In the genomic region with DNA sequence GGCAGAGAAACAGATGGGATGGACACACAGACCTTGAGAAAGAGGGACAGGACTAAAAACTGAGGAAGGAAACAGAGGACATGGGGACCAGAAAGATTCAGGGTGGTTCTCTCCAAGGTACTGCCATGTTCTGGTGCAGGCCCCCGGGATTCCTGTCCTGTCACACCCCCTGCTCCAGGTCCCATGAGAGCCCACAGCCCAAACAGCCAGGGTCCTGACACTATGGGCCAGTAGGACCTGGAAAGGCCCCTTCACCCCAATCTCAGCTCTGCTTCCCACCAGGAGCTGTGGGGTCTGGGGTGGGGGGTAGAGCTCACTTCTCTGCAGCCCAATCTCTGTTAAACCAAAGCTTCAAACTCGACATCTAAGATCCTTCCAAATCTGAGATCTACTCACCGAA, we compare ENCODE assay signal across 23 cellular contexts. TPM values are rescaled to one million over a fixed set of nuclear protein-coding genes. Genes with fewer than 3 reads are reported as not detected.
DNase-seq lines count a peak whose midpoint lies in the region; ATAC-seq and TF ChIP-seq lines count a peak whose summit lies in the region.
"Had no signal": no experiment of that assay in that cellular context is flagged by ENCODE, and none has a peak within 500 bp of the region (broad histone marks: within the 10 kb centered on the region; RNA-seq: fewer than 3 reads in every experiment).

No MANE protein-coding gene starts in this region.

- H3K4me3 Mint-ChIP-seq in natural killer cell treated with Interleukin-12 subunit alpha and Interleukin-12 subunit beta and Interleukin-15 and Interleukin-18, amount 100 ng/mL, for 72 hours, result no peak overlapping the region
- no peak overlapping the region for H3K4me3 Mint-ChIP-seq in natural killer cell
- H3K4me3 Mint-ChIP-seq in memory B cell, result no peak overlapping the region
- H3K4me3 Mint-ChIP-seq: B cell; CD8-positive, alpha-beta memory T cell; HFFc6 had no signal

- H3K27me3 ChIP-seq in upper lobe of right lung (no peaks in the 10 kb centered on the region), MG63 (no peaks in the 10 kb centered on the region)
- H3K27me3 ChIP-seq: SJCRH30 had no signal

- H3K4me1 Mint-ChIP-seq in natural killer cell treated with Interleukin-12 subunit alpha and Interleukin-12 subunit beta and Interleukin-15 and Interleukin-18, amount 100 ng/mL, for 72 hours (ENCODE audit: low read depth in 2 of 2), result peaks cover 0 to 12% of the 10 kb centered on the region in 2 donors
- H3K4me1 Mint-ChIP-seq in natural killer cell (peaks cover 4 to 6% of the 10 kb centered on the region in 2 donors), memory B cell (peaks cover 3% of the 10 kb centered on the region)

- peak overlapping the region; percentile 10 for H3K27ac ChIP-seq in RWPE1
- H3K27ac ChIP-seq in upper lobe of right lung, result no peak overlapping the region
- H3K27ac ChIP-seq: C4-2B, SJCRH30 had no signal

- no peak overlapping the region for H3K4me3 ChIP-seq in upper lobe of right lung
- no peak overlapping the region for H3K4me3 ChIP-seq in MG63
- H3K4me3 ChIP-seq: SJCRH30 had no signal

- CTCF ChIA-PET in RWPE1 (lab: Yijun Ruan, JAX), result interaction anchor here (0.5 to 1.0 kb wide), 4 partner anchors 20 to 188 kb away, joined by 3 to 4 read pairs (median 3); no protein-coding TSS in a partner anchor

- DNase-seq in natural killer cell treated with Interleukin-12 subunit alpha and Interleukin-12 subunit beta and Interleukin-15 and Interleukin-18, amount 100 ng/mL, for 72 hours (ENCODE audit: low spot score), result peak; percentile 35
- DNase-seq in natural killer cell (no peak), RWPE1 (ENCODE audit: low spot score) (no peak), memory B cell (ENCODE audit: low spot score in 2 of 2) (no peak), upper lobe of right lung (peak; percentile 53), MG63 (no peak)
- DNase-seq: CD8-positive, alpha-beta memory T cell; DMS 273 treated with DMSO at 0.1 percent for 48 hours; DMS79 treated with DMSO at 0.1 percent for 48 hours; GF-D8; HFFc6; NCI-H1092; NCI-H1417 treated with DMSO at 0.1 percent for 48 hours; NCI-H1694 treated with DMSO at 0.1 percent for 48 hours; NCI-H2081; NCI-H226; NCI-H510A; NCI-H774; SJCRH30 had no signal

- H3K36me3 ChIP-seq in upper lobe of right lung (peaks cover 85% of the 10 kb centered on the region), MG63 (peaks cover 16% of the 10 kb centered on the region)

- no peaks in the 10 kb centered on the region for H3K9me3 Mint-ChIP-seq in natural killer cell treated with Interleukin-12 subunit alpha and Interleukin-12 subunit beta and Interleukin-15 and Interleukin-18, amount 100 ng/mL, for 72 hours
- H3K9me3 Mint-ChIP-seq in natural killer cell (no peaks in the 10 kb centered on the region), memory B cell (no peaks in the 10 kb centered on the region)
- H3K9me3 Mint-ChIP-seq: CD8-positive, alpha-beta memory T cell; HFFc6 had no signal

- no peaks in the 10 kb centered on the region for H3K27me3 Mint-ChIP-seq in natural killer cell treated with Interleukin-12 subunit alpha and Interleukin-12 subunit beta and Interleukin-15 and Interleukin-18, amount 100 ng/mL, for 72 hours
- H3K27me3 Mint-ChIP-seq in natural killer cell (ENCODE audit: low read depth in 2 of 2) (no peaks in the 10 kb centered on the region), memory B cell (no peaks in the 10 kb centered on the region)
- H3K27me3 Mint-ChIP-seq: B cell; CD8-positive, alpha-beta memory T cell had no signal

- no peak for ATAC-seq in natural killer cell treated with Interleukin-12 subunit alpha and Interleukin-12 subunit beta and Interleukin-15 and Interleukin-18, amount 100 ng/mL, for 72 hours
- ATAC-seq in natural killer cell (no peak), memory B cell (ENCODE audit: low read depth) (no peak), upper lobe of right lung (no peak), HG02642 (IDR thresholded peaks at IDR 0.05; ENCODE audit: poor library complexity, unreplicated experiment) (no peak), GM19035 (IDR thresholded peaks at IDR 0.05; ENCODE audit: unreplicated experiment) (no peak)

- no peaks in the 10 kb centered on the region for H3K4me1 ChIP-seq in upper lobe of right lung
- H3K4me1 ChIP-seq: SJCRH30 had no signal

- H3K9me3 ChIP-seq in upper lobe of right lung (no peaks in the 10 kb centered on the region), MG63 (no peaks in the 10 kb centered on the region)
- H3K9me3 ChIP-seq: SJCRH30 had no signal

- H3K36me3 Mint-ChIP-seq in natural killer cell treated with Interleukin-12 subunit alpha and Interleukin-12 subunit beta and Interleukin-15 and Interleukin-18, amount 100 ng/mL, for 72 hours, result peaks cover 5% of the 10 kb centered on the region
- H3K36me3 Mint-ChIP-seq in natural killer cell, result peaks cover 7% of the 10 kb centered on the region
- peaks cover 11% of the 10 kb centered on the region for H3K36me3 Mint-ChIP-seq in memory B cell

- TF ChIP-seq CTCF in natural killer cell (IDR thresholded peaks at IDR 0.05), result no peak
- TF ChIP-seq CTCF in RWPE1 (conservative IDR thresholded peaks at IDR 0.05; ENCODE audit: low read depth), result no peak
- TF ChIP-seq CTCF in upper lobe of right lung (IDR thresholded peaks at IDR 0.05), result no peak

- no peak overlapping the region for H3K27ac Mint-ChIP-seq in natural killer cell treated with Interleukin-12 subunit alpha and Interleukin-12 subunit beta and Interleukin-15 and Interleukin-18, amount 100 ng/mL, for 72 hours
- peak overlapping the region in 1 of 2 donors; percentile 75 for H3K27ac Mint-ChIP-seq in natural killer cell
- H3K27ac Mint-ChIP-seq in memory B cell, result peak overlapping the region; percentile 81
- H3K27ac Mint-ChIP-seq: B cell, HFFc6 had no signal

- intact Hi-C loops in natural killer cell (cut with micrococcal nuclease), result no loop called here
- intact Hi-C loops in upper lobe of right lung (cut with DNase I), result loop anchor here (10.0 kb wide), 1 partner anchor 68 kb away; no protein-coding TSS in a partner anchor

- POLR2A ChIA-PET in RWPE1 (lab: Yijun Ruan, JAX; ENCODE audit: low non-redundant PET), result no interaction called here

RNA-seq across cellular contexts. Expression of a gene that starts 21.2 kb away (rescaled TPM):
- 100 to 1,000 TPM; 141 to 159 TPM for total RNA-seq in natural killer cell treated with Interleukin-12 subunit alpha and Interleukin-12 subunit beta and Interleukin-15 and Interleukin-18, amount 100 ng/mL, for 72 hours
- total RNA-seq in natural killer cell, result 10 to 100 TPM; 54.0 to 82.0 (median 62.7) TPM
- total RNA-seq in upper lobe of right lung, result 117 TPM
- 189 and 204 TPM in 2 replicates for total RNA-seq in MG63 (2014; rRNA removed; shearing (Covaris generic); ENCODE audit: low replicate concordance)

Comparison
In these comparisons a context has a peak if more than half of its experiments do, and no peak if none do; other contexts are left out.
1. DNase-seq: peak in natural killer cell treated with Interleukin-12 subunit alpha and Interleukin-12 subunit beta and Interleukin-15 and Interleukin-18, amount 100 ng/mL, for 72 hours (single experiment) and upper lobe of right lung (single experiment); none in natural killer cell (single experiment), RWPE1 (single experiment), memory B cell (0 of 2) and MG63 (single experiment).